Comparison of ENCODE assay signal across 13 cellular contexts in genomic region chr21:34935452-34935851, GRCh38.
DNase-seq lines count a peak whose midpoint lies in the region; ATAC-seq and TF ChIP-seq lines count a peak whose summit lies in the region.
"Had no signal": no experiment of that assay in that cellular context is flagged by ENCODE, and none has a peak within 500 bp of the region (broad histone marks: within the 10 kb centered on the region; RNA-seq: fewer than 3 reads in every experiment).

No MANE protein-coding gene starts in this region.

- H3K27me3 ChIP-seq in BLaER1 (no peaks in the 10 kb centered on the region), body of pancreas (no peaks in the 10 kb centered on the region)
- H3K27me3 ChIP-seq: stomach had no signal

- no peaks in the 10 kb centered on the region for H3K36me3 Mint-ChIP-seq in activated CD4-positive, alpha-beta memory T cell treated with anti-CD3 and anti-CD28 coated beads for 36 hours
- H3K36me3 Mint-ChIP-seq in immature natural killer cell = no peaks in the 10 kb centered on the region

- H3K4me2 ChIP-seq in BLaER1 = peak overlapping the region; percentile 81

- H3K27me3 Mint-ChIP-seq in activated CD4-positive, alpha-beta memory T cell treated with anti-CD3 and anti-CD28 coated beads for 36 hours = no peaks in the 10 kb centered on the region
- H3K27me3 Mint-ChIP-seq in immature natural killer cell (ENCODE audit: low read depth in 3 of 3) = no peaks in the 10 kb centered on the region

- H3K4me3 ChIP-seq in BLaER1 (no peak overlapping the region), body of pancreas (no peak overlapping the region)
- H3K4me3 ChIP-seq: prostate gland, stomach had no signal

- no peak for TF ChIP-seq POLR2A in body of pancreas (IDR thresholded peaks at IDR 0.05)

- 67 to 68% methylated on average over 1 of the region's 1 CpG for WGBS in body of pancreas, 2 donors

- TF ChIP-seq CTCF in body of pancreas (IDR thresholded peaks at IDR 0.05) = no peak

- H3K9me3 ChIP-seq in BLaER1 = no peaks in the 10 kb centered on the region; the same call in 1 of the 2 replicates
- no peaks in the 10 kb centered on the region for H3K9me3 ChIP-seq in body of pancreas
- H3K9me3 ChIP-seq: prostate gland, stomach had no signal

- ATAC-seq in body of pancreas (no peak), HG03175 (IDR thresholded peaks at IDR 0.05; ENCODE audit: unreplicated experiment) (no peak)

- H3K27ac ChIP-seq in BLaER1 = peak overlapping the region; percentile 19; the same call in 1 of the 2 replicates
- H3K27ac ChIP-seq in body of pancreas = no peak overlapping the region
- H3K27ac ChIP-seq: prostate gland, RWPE1 had no signal

- H4K20me1 ChIP-seq in BLaER1 = peaks cover 94% of the 10 kb centered on the region

- CTCF ChIA-PET in activated CD4-positive, alpha-beta memory T cell treated with anti-CD3 and anti-CD28 coated beads for 36 hours (lab: Charles Lee) = interaction anchor here (0.7 to 4.7 kb wide), 5 partner anchors 11 to 112 kb away, joined by 3 to 27 read pairs (median 8); no protein-coding TSS in a partner anchor

- H3K4me1 ChIP-seq in BLaER1 (peaks cover 88% of the 10 kb centered on the region), body of pancreas (no peaks in the 10 kb centered on the region)
- H3K4me1 ChIP-seq: prostate gland had no signal

- H3K27ac Mint-ChIP-seq in activated CD4-positive, alpha-beta memory T cell treated with anti-CD3 and anti-CD28 coated beads for 36 hours = peak overlapping the region; percentile 97
- peak overlapping the region; percentile 94 to 97 (median 96) for H3K27ac Mint-ChIP-seq in immature natural killer cell

- DNase-seq in Daoy (ENCODE audit: low read depth) = peak; percentile 33
- DNase-seq in activated CD4-positive, alpha-beta memory T cell treated with anti-CD3 and anti-CD28 coated beads for 36 hours = no peak
- peak; percentile 19 to 44 (median 19) for DNase-seq in immature natural killer cell
- DNase-seq in LoVo (ENCODE audit: low spot score) = no peak
- no peak for DNase-seq in kidney tubule cell (ENCODE audit: low spot score)
- DNase-seq in body of pancreas = no peak
- DNase-seq: NCI-H2171 treated with DMSO at 0.1 percent for 48 hours; stimulated activated CD4-positive, alpha-beta T cell treated with anti-CD3 and anti-CD28 coated beads, Interleukin-1b, Interleukin-23, amount 100 ng/mL, for 48 hours; stomach had no signal

- intact Hi-C loops in activated CD4-positive, alpha-beta memory T cell treated with anti-CD3 and anti-CD28 coated beads for 36 hours (cut with micrococcal nuclease) = loop anchor here (1.0 to 2.0 kb wide), 4 partner anchors 32 to 113 kb away; partner anchors contain the start of gene RUNX1
- intact Hi-C loops in body of pancreas (cut with DNase I) = no loop called here

- POLR2A ChIA-PET in activated CD4-positive, alpha-beta memory T cell treated with anti-CD3 and anti-CD28 coated beads for 36 hours (lab: Charles Lee) = interaction anchor here (0.6 to 6.8 kb wide), 12 partner anchors 11 to 111 kb away, joined by 3 to 71 read pairs (median 6); no protein-coding TSS in a partner anchor

- peaks cover 89% of the 10 kb centered on the region for H3K4me1 Mint-ChIP-seq in activated CD4-positive, alpha-beta memory T cell treated with anti-CD3 and anti-CD28 coated beads for 36 hours (ENCODE audit: low read depth)
- peaks cover 78 to 95% of the 10 kb centered on the region in 2 donors for H3K4me1 Mint-ChIP-seq in immature natural killer cell

- H3K36me3 ChIP-seq in BLaER1 (peaks cover 55% of the 10 kb centered on the region), body of pancreas (replicated peaks in 1 of 2; ENCODE audit: insufficient read depth in 1 of 2, low read depth in 2 of 2) (no peaks in the 10 kb centered on the region)
- H3K36me3 ChIP-seq: prostate gland, stomach had no signal

- H3K9me3 Mint-ChIP-seq in activated CD4-positive, alpha-beta memory T cell treated with anti-CD3 and anti-CD28 coated beads for 36 hours = no peaks in the 10 kb centered on the region
- H3K9me3 Mint-ChIP-seq in immature natural killer cell = no peaks in the 10 kb centered on the region

- H3K4me3 Mint-ChIP-seq in activated CD4-positive, alpha-beta memory T cell treated with anti-CD3 and anti-CD28 coated beads for 36 hours = peak overlapping the region; percentile 66
- H3K4me3 Mint-ChIP-seq in immature natural killer cell = peak overlapping the region; percentile 42 to 90 (median 64)

- no peak overlapping the region; the same call in 1 of the 2 replicates for H3K9ac ChIP-seq in BLaER1

Comparison
In these comparisons a context has a peak if more than half of its experiments do, and no peak if none do; other contexts are left out.
1. DNase-seq: peak in Daoy (single experiment) and immature natural killer cell (3 of 3); none in activated CD4-positive, alpha-beta memory T cell treated with anti-CD3 and anti-CD28 coated beads for 36 hours (single experiment), LoVo (single experiment), kidney tubule cell (single experiment) and body of pancreas (0 of 4).